In the genomic region with DNA sequence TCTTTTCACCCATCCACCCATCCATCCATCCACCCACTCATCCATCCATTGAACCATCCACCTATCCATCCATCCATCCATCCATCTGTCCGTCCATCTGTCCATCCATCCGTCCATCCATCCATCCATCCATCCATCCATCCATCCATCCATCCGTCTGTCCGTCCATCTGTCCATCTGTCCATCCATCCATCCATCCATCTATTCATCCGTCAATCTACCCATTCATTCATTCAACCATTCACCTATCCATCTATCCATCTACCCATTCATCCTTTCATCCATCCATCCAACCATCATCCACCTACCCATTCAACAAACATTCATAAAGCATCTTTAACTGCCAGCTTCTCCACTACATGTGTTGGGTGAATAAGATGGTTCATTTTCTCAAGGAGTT, we compare ENCODE assay signal across 34 cellular contexts. TPM values are rescaled to one million over a fixed set of nuclear protein-coding genes. Genes with fewer than 3 reads are reported as not detected.
"Had no signal": no experiment of that assay in that cellular context is flagged by ENCODE, and none has a peak within 500 bp of the region (broad histone marks: within the 10 kb centered on the region; RNA-seq: fewer than 3 reads in every experiment).

No MANE protein-coding gene starts in this region.

- H3K9me3 Mint-ChIP-seq: dendritic cell treated with granulocyte-macrophage colony-stimulating factor and Interleukin-4, amounts not matched to agents 40 ng/mL and 50 ng/mL, for 4 days; endodermal cell; mesothelial cell of epicardium had no signal

- H3K27ac Mint-ChIP-seq: dendritic cell treated with granulocyte-macrophage colony-stimulating factor and Interleukin-4, amounts not matched to agents 40 ng/mL and 50 ng/mL, for 4 days; effector memory CD8-positive, alpha-beta T cell; endodermal cell; mesothelial cell of epicardium had no signal

- H3K27ac ChIP-seq: colonic mucosa, epithelial cell of prostate, esophagus squamous epithelium, gastrocnemius medialis, heart right ventricle, left lung, lower lobe of right lung had no signal

- H3K4me1 Mint-ChIP-seq: endodermal cell, mesothelial cell of epicardium had no signal

- H3K4me1 ChIP-seq: colonic mucosa, esophagus squamous epithelium, gastrocnemius medialis, heart right ventricle, left lung, lower lobe of right lung had no signal

- H3K4me3 ChIP-seq: colonic mucosa, esophagus squamous epithelium, gastrocnemius medialis, heart right ventricle, left lung, lower lobe of right lung, mucosa of descending colon had no signal

- FAIRE-seq: endometrium, islet of Langerhans, keratinocyte had no signal

- H3K9me3 ChIP-seq: colonic mucosa, esophagus squamous epithelium, gastrocnemius medialis, heart right ventricle, left lung, lower lobe of right lung, mucosa of descending colon had no signal

- H3K27me3 ChIP-seq: colonic mucosa, gastrocnemius medialis, left lung had no signal

- DNase-seq: colonic mucosa; cortex of kidney; effector CD8-positive, alpha-beta T cell; effector memory CD8-positive, alpha-beta T cell; endodermal cell; erythroblast; esophagus squamous epithelium; foreskin fibroblast; foreskin melanocyte; gastrocnemius medialis; glutamatergic neuron; head of caudate nucleus; heart right ventricle; hippocampal formation; kidney glomerular epithelial cell; left lung; left ventricle myocardium superior; lower lobe of right lung; mesenchymal stem cell; mucosa of descending colon had no signal

- H3K36me3 Mint-ChIP-seq: mesothelial cell of epicardium had no signal

- H3K4me3 Mint-ChIP-seq: dendritic cell treated with granulocyte-macrophage colony-stimulating factor and Interleukin-4, amounts not matched to agents 40 ng/mL and 50 ng/mL, for 4 days; effector memory CD8-positive, alpha-beta T cell; endodermal cell; mesothelial cell of epicardium had no signal

- ATAC-seq: effector memory CD8-positive, alpha-beta T cell; esophagus mucosa; gastrocnemius medialis; heart right ventricle; left lung; left ventricle myocardium superior; lower lobe of right lung; mucosa of descending colon had no signal

- H3K36me3 ChIP-seq: colonic mucosa, esophagus squamous epithelium, gastrocnemius medialis, heart right ventricle, left lung, lower lobe of right lung had no signal

RNA-seq across cellular contexts. Expression of gene GP2, which starts 28.9 kb away (rescaled TPM):
- total RNA-seq: chondrocyte, dermis microvascular lymphatic vessel endothelial cell, endodermal cell, esophagus mucosa, esophagus squamous epithelium, gastrocnemius medialis, glomerular endothelial cell, left lung, left ventricle myocardium superior, lung microvascular endothelial cell, mesothelial cell of epicardium, myocyte had no signal
- polyA plus RNA-seq: keratinocyte had no signal

RNA-seq across cellular contexts. Expression of gene UMOD, which starts 54.1 kb away (rescaled TPM):
- total RNA-seq: chondrocyte, colonic mucosa, dermis microvascular lymphatic vessel endothelial cell, endodermal cell, esophagus mucosa, esophagus squamous epithelium, gastrocnemius medialis, glomerular endothelial cell, heart right ventricle, left lung, left ventricle myocardium superior, lower leg skin, lower lobe of right lung, lung microvascular endothelial cell, mesenteric fat pad, mesothelial cell of epicardium, mucosa of descending colon, myocyte had no signal
- polyA plus RNA-seq: heart right ventricle, keratinocyte had no signal
